In genomic region chr2:847669-848068, GRCh38 we compare ENCODE assay signal across 16 cellular contexts.
"Had no signal": no experiment of that assay in that cellular context is flagged by ENCODE, and none has a peak within 500 bp of the region (broad histone marks: within the 10 kb centered on the region; RNA-seq: fewer than 3 reads in every experiment).

No MANE protein-coding gene starts in this region.

- DNase-seq: effector CD4-positive, alpha-beta T cell; gastrocnemius medialis; heart right ventricle; left ventricle myocardium inferior; lower lobe of right lung; natural killer cell; small intestine; stimulated activated CD4-positive, alpha-beta T cell treated with anti-CD3 and anti-CD28 coated beads, Interleukin-12 subunit alpha, Interleukin-12 subunit beta, amount 100 ng/mL, for 4 hours; stimulated activated naive CD4-positive, alpha-beta T cell; stomach; substantia nigra; transverse colon had no signal

- H3K9me3 ChIP-seq: gastrocnemius medialis, heart right ventricle, left ventricle myocardium inferior, lower lobe of right lung, right atrium auricular region, stomach, thoracic aorta, transverse colon had no signal

- H3K36me3 ChIP-seq: gastrocnemius medialis, heart right ventricle, left ventricle myocardium inferior, lower lobe of right lung, right atrium auricular region, stomach, thoracic aorta, transverse colon had no signal

- H3K4me1 ChIP-seq: gastrocnemius medialis, heart right ventricle, left ventricle myocardium inferior, lower lobe of right lung, right atrium auricular region, stomach, transverse colon had no signal

- ATAC-seq: esophagus mucosa, gastrocnemius medialis, heart right ventricle, lower lobe of right lung, natural killer cell had no signal

- H3K27ac ChIP-seq: coronary artery, gastrocnemius medialis, heart right ventricle, left ventricle myocardium inferior, lower lobe of right lung, right atrium auricular region, stomach, thoracic aorta, transverse colon had no signal

- H3K4me3 ChIP-seq: coronary artery, gastrocnemius medialis, heart right ventricle, left ventricle myocardium inferior, lower lobe of right lung, right atrium auricular region, stomach, thoracic aorta, transverse colon had no signal

- H3K27me3 ChIP-seq: right atrium auricular region, transverse colon had no signal
